ENCODE assay signal across 8 cellular contexts in the genomic region with DNA sequence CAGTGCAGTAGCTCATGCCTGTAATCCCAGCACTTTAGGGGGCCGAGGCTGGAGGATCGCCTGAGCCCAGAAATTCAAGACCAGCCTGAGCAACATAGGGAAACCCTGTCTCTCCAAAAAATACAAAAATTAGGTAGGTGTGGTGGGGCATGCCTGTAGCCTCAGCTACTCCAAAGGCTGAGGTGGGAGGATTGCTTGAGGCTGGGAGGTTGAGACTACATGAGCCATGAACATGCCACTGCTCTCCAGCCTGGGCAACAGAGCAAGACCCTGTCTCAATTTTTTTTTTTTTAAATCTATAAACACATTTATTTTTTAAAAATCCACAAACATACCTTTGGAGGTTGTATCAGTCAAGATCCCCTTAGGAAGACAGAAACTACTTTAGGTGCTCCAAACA.
"Had no signal": no experiment of that assay in that cellular context is flagged by ENCODE, and none has a peak within 500 bp of the region (broad histone marks: within the 10 kb centered on the region; RNA-seq: fewer than 3 reads in every experiment).

No MANE protein-coding gene starts in this region.

- DNase-seq: GDM1, GF-D8 had no signal

- H3K4me3 ChIP-seq: GM12878 had no signal

- FAIRE-seq: G401.6, GM12878, GM12891, GM12892, GM18507, GM19239 had no signal

- ATAC-seq: GM12878 had no signal
